In genomic region chr2:120300385-120300784, GRCh38 we compare ENCODE assay signal across 26 cellular contexts. TPM values are rescaled to one million over a fixed set of nuclear protein-coding genes. Genes with fewer than 3 reads are reported as not detected.
"Had no signal": no experiment of that assay in that cellular context is flagged by ENCODE, and none has a peak within 500 bp of the region (broad histone marks: within the 10 kb centered on the region; RNA-seq: fewer than 3 reads in every experiment).

No MANE protein-coding gene starts in this region.

- ATAC-seq: activated T-cell treated with anti-CD3 and anti-CD28 coated beads, Interleukin-2, amount 50 U/mL, for 4 hours; activated T-helper 17 cell treated with anti-CD3 and anti-CD28 coated beads, Interleukin-2, amount 50 U/mL, for 72 hours; heart left ventricle; left lung; lower lobe of right lung; naive thymus-derived CD8-positive, alpha-beta T cell; stimulated activated effector memory CD8-positive, alpha-beta T cell treated with anti-CD3 and anti-CD28 coated beads, Interleukin-12 subunit alpha, Interleukin-12 subunit beta, amount 100 ng/mL, for 72 hours; T-helper 17 cell had no signal

- DNase-seq: activated CD4-positive, alpha-beta memory T cell treated with anti-CD3 and anti-CD28 coated beads for 36 hours; activated CD4-positive, alpha-beta T cell treated with anti-CD3 and anti-CD28 coated beads, Interleukin-2, amount 10 ng/mL, durations not matched to agents 24 days and 14 days; activated CD4-positive, CD25-positive, alpha-beta regulatory T cell treated with anti-CD3 and anti-CD28 coated beads, Interleukin-2, amount 50 U/mL, for 72 hours; activated gamma-delta T cell treated with Interleukin-2 at 50 U/mL for 16 hours; activated T-cell treated with anti-CD3 and anti-CD28 coated beads, Interleukin-2, amount 50 U/mL, for 4 hours; foreskin fibroblast; heart left ventricle; hypothalamus; immature natural killer cell; kidney glomerular epithelial cell; left lung; lower lobe of right lung; mesenchymal stem cell; naive thymus-derived CD8-positive, alpha-beta T cell; spleen; stimulated activated CD4-positive, alpha-beta T cell treated with anti-CD3 and anti-CD28 coated beads, Interleukin-4, amount 100 ng/mL, for 1 hour; stomach; T-helper 17 cell; T1000; thyroid gland; WERI-Rb-1 had no signal

- H3K27ac ChIP-seq: breast epithelium, heart left ventricle, left lung, lower lobe of right lung, right atrium auricular region, spleen, stomach, thyroid gland, WERI-Rb-1 had no signal

- H3K4me1 ChIP-seq: breast epithelium, heart left ventricle, lower lobe of right lung, right atrium auricular region, thyroid gland had no signal

- H3K27me3 ChIP-seq: breast epithelium, heart left ventricle, left lung, right atrium auricular region, spleen, stomach, thyroid gland had no signal

- H3K36me3 ChIP-seq: breast epithelium, thyroid gland, WERI-Rb-1 had no signal

- H3K9me3 ChIP-seq: breast epithelium, heart left ventricle, left lung, lower lobe of right lung, right atrium auricular region, spleen, stomach, thyroid gland had no signal

- H3K4me3 ChIP-seq: breast epithelium, heart left ventricle, left lung, lower lobe of right lung, right atrium auricular region, spleen, stomach, thyroid gland had no signal

RNA-seq across cellular contexts. Expression of gene INHBB, which starts 45.6 kb away (rescaled TPM):
- total RNA-seq: activated CD4-positive, alpha-beta memory T cell treated with anti-CD3 and anti-CD28 coated beads for 36 hours; activated CD4-positive, alpha-beta T cell treated with anti-CD3 and anti-CD28 coated beads, Interleukin-2, amount 10 ng/mL, durations not matched to agents 24 days and 14 days; activated CD8-positive, alpha-beta memory T cell treated with anti-CD3 and anti-CD28 coated beads for 36 hours; activated T-helper 17 cell treated with anti-CD3 and anti-CD28 coated beads, Interleukin-2, amount 50 U/mL, for 72 hours; naive thymus-derived CD8-positive, alpha-beta T cell; T-helper 17 cell had no signal
- polyA plus RNA-seq: immature natural killer cell; naive thymus-derived CD8-positive, alpha-beta T cell had no signal
